In genomic region chr7:73879977-73880681, GRCh38 we compare ENCODE assay signal across 2 cellular contexts.
A peak's percentile ranks its signal among the peaks of the same experiment; 100 is the strongest.
TF ChIP-seq lines count a peak whose summit lies in the region.

No MANE protein-coding gene starts in this region.

TF ChIP-seq in A549, 52 proteins besides CTCF, POLR2A, EP300 and RAD21:
- no peak for TF ChIP-seq NFE2L2 (conservative IDR thresholded peaks at IDR 0.05; ENCODE audit: low read length)
- no peak for TF ChIP-seq HMGXB4 (CRISPR knock-in tag; IDR thresholded peaks at IDR 0.05; ENCODE audit: borderline replicate concordance)
- no peak for TF ChIP-seq NPAS2 (CRISPR knock-in tag; IDR thresholded peaks at IDR 0.05; ENCODE audit: borderline replicate concordance)
- TF ChIP-seq SMC3 (IDR thresholded peaks at IDR 0.05) = no peak
- TF ChIP-seq REST (IDR thresholded peaks at IDR 0.05) = no peak
- no peak for TF ChIP-seq RCOR1 (IDR thresholded peaks at IDR 0.05; ENCODE audit: low read depth, low read length)
- no peak for TF ChIP-seq JUN (IDR thresholded peaks at IDR 0.05)

TF ChIP-seq in SK-N-SH, 30 proteins besides CTCF, POLR2A, EP300 and RAD21:
- no peak for TF ChIP-seq MAX (IDR thresholded peaks at IDR 0.05; ENCODE audit: low read depth)
- 0 out of 2 replicates have a peak, but pooled peaks have one; percentile 45 for TF ChIP-seq REST (IDR thresholded peaks at IDR 0.05; ENCODE audit: low read depth, low read length)
TF ChIP-seq in SK-N-SH: peak in this region for 1.
